Comparison of ENCODE assay signal across 22 cellular contexts in genomic region chr3:71890356-71890931, GRCh38.
"Had no signal": no experiment of that assay in that cellular context is flagged by ENCODE, and none has a peak within 500 bp of the region (broad histone marks: within the 10 kb centered on the region; RNA-seq: fewer than 3 reads in every experiment).

No MANE protein-coding gene starts in this region.

- H3K9me3 ChIP-seq: gastrocnemius medialis, lower lobe of right lung, pancreas, right lobe of liver, spleen, testis, transverse colon had no signal

- DNase-seq: caudate nucleus; effector CD4-positive, alpha-beta T cell; endodermal cell; erythroblast; gastrocnemius medialis; glutamatergic neuron; hippocampal formation; lower lobe of right lung; natural killer cell; occipital lobe; pancreas; right lobe of liver; spleen; stimulated activated CD4-positive, alpha-beta T cell treated with anti-CD3 and anti-CD28 coated beads, Interleukin-15, amount 100 ng/mL, for 24 hours; stimulated activated CD4-positive, alpha-beta T cell treated with anti-CD3 and anti-CD28 coated beads, Interleukin-1b, Interleukin-23, amount 100 ng/mL, for 48 hours; stimulated activated CD4-positive, alpha-beta T cell treated with anti-CD3 and anti-CD28 coated beads, Interleukin-4, amount 100 ng/mL, for 24 hours; stimulated activated naive CD8-positive, alpha-beta T cell treated with anti-CD3 and anti-CD28 coated beads, Interleukin-15, amount 100 ng/mL, for 72 hours; testis; transverse colon had no signal

- H3K4me3 ChIP-seq: coronary artery, gastrocnemius medialis, lower lobe of right lung, neural progenitor cell, pancreas, right lobe of liver, spleen, testis, transverse colon had no signal

- H2AFZ ChIP-seq: neural progenitor cell had no signal

- H3K27ac ChIP-seq: coronary artery, gastrocnemius medialis, lower lobe of right lung, neural progenitor cell, pancreas, right lobe of liver, spleen, testis, transverse colon had no signal

- H3K4me2 ChIP-seq: neural progenitor cell had no signal

- H3K27me3 ChIP-seq: gastrocnemius medialis, neural progenitor cell, pancreas, right lobe of liver, testis, transverse colon had no signal

- ATAC-seq: gastrocnemius medialis; lower lobe of right lung; natural killer cell; pancreas; right lobe of liver; stimulated activated memory B cell treated with anti-CD40 and anti-IgM and Interleukin-4, amounts not matched to agents 10 μg/mL and 1 μg/mL and 100 μg/mL, for 72 hours; stimulated activated naive CD8-positive, alpha-beta T cell treated with anti-CD3 and anti-CD28 coated beads, Interleukin-15, amount 100 ng/mL, for 72 hours had no signal

- H3K4me1 ChIP-seq: gastrocnemius medialis, lower lobe of right lung, pancreas, right lobe of liver, spleen, testis, transverse colon had no signal

- H3K36me3 ChIP-seq: gastrocnemius medialis, lower lobe of right lung, neural progenitor cell, pancreas, right lobe of liver, spleen, transverse colon had no signal
